ENCODE assay signal across 16 cellular contexts in the genomic region with DNA sequence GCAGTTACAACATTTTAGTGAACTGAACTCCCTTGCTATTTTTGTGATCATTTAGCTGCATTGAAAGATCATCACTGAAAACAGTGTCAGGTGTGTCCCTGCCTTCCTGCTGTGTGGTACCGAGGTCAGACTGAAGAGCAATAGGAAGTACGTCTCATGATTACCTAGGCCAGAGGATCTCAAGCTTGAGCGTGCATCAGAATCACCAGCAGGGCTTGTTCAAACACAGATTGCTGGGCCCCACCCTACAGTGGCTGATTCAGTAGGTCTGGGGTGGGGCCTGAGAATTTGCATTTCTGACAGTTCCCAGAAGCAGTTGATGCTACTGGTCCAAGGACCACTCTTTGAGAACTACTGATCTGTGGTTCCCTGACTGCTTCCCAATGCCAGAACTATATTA.
DNase-seq lines count a peak whose midpoint lies in the region; ATAC-seq and TF ChIP-seq lines count a peak whose summit lies in the region.
"Had no signal": no experiment of that assay in that cellular context is flagged by ENCODE, and none has a peak within 500 bp of the region (broad histone marks: within the 10 kb centered on the region; RNA-seq: fewer than 3 reads in every experiment).

No MANE protein-coding gene starts in this region.

- peaks cover 3 to 67% (median 5%) of the 10 kb centered on the region in 3 donors for H3K4me1 ChIP-seq in esophagus squamous epithelium
- H3K4me1 ChIP-seq: BLaER1 treated with 17β-estradiol and CSF1 and Interleukin-3, amounts not matched to agents 10 nM and 100 nM had no signal

- no peak overlapping the region for H3K4me3 ChIP-seq in epithelial cell of esophagus (ENCODE audit: low read length)
- H3K4me3 ChIP-seq in esophagus squamous epithelium: no peak overlapping the region
- H3K4me3 ChIP-seq: BLaER1 treated with 17β-estradiol and CSF1 and Interleukin-3, amounts not matched to agents 10 nM and 100 nM; GM12878 had no signal

- no peaks in the 10 kb centered on the region for H3K36me3 ChIP-seq in esophagus squamous epithelium

- 20 to 40% methylated on average over 2 to 3 of the region's 3 CpGs for WGBS in esophagus squamous epithelium, 2 donors

- POLR2A ChIA-PET in HEK293T (lab: Yijun Ruan, JAX): no interaction called here

- CTCF ChIA-PET in HEK293T (lab: Yijun Ruan, JAX): no interaction called here

- H3K27ac ChIP-seq in esophagus squamous epithelium: peak overlapping the region; percentile 47 to 79 (median 68)
- H3K27ac ChIP-seq: BLaER1 treated with 17β-estradiol and CSF1 and Interleukin-3, amounts not matched to agents 10 nM and 100 nM had no signal

- no peaks in the 10 kb centered on the region for H3K27me3 ChIP-seq in esophagus squamous epithelium
- H3K27me3 ChIP-seq: BLaER1 treated with 17β-estradiol and CSF1 and Interleukin-3, amounts not matched to agents 10 nM and 100 nM had no signal

- intact Hi-C loops in esophagus squamous epithelium (cut with DNase I): no loop called here

- no peak for TF ChIP-seq CTCF in epithelial cell of esophagus (IDR thresholded peaks at IDR 0.05; ENCODE audit: insufficient read depth, low read depth, low read length, missing control alignments)
- TF ChIP-seq CTCF in esophagus squamous epithelium (IDR thresholded peaks at IDR 0.05): peak in 1 of 6 experiments; percentile 14

- DNase-seq in NCI-H69 (lab: John Stamatoyannopoulos, UW): peak; percentile 37
- DNase-seq in epithelial cell of esophagus (ENCODE audit: low read depth): peak; percentile 87
- DNase-seq in esophagus squamous epithelium (lab: John Stamatoyannopoulos, UW): no peak
- no peak for DNase-seq in stimulated activated CD4-positive, alpha-beta T cell treated with anti-CD3 and anti-CD28 coated beads, Interleukin-4, amount 100 ng/mL, for 4 hours
- DNase-seq in HEK293T (ENCODE audit: extremely low spot score): no peak
- DNase-seq: Calu3; CD8-positive, alpha-beta T cell; DMS53; DND-41; EL; H9; IMR-90 had no signal

- no peaks in the 10 kb centered on the region for H3K9me3 ChIP-seq in esophagus squamous epithelium

- no peak for TF ChIP-seq POLR2A in esophagus squamous epithelium (IDR thresholded peaks at IDR 0.05)

- ATAC-seq in GM19397 (IDR thresholded peaks at IDR 0.05; ENCODE audit: unreplicated experiment) (no peak), HG03045 (IDR thresholded peaks at IDR 0.05; ENCODE audit: unreplicated experiment) (no peak)
- ATAC-seq: CD8-positive, alpha-beta T cell; GM12878 had no signal

TF ChIP-seq in HEK293T, 16 proteins besides CTCF, POLR2A, EP300 and RAD21:
- no peak for TF ChIP-seq LEF1 (IDR thresholded peaks at IDR 0.05; ENCODE audit: borderline replicate concordance)
- no peak for TF ChIP-seq FOXM1 (IDR thresholded peaks at IDR 0.05; ENCODE audit: borderline replicate concordance)
- no peak for TF ChIP-seq CTBP1 (IDR thresholded peaks at IDR 0.05; ENCODE audit: borderline replicate concordance)
- no peak for TF ChIP-seq L3MBTL2 (conservative IDR thresholded peaks at IDR 0.05)
- TF ChIP-seq HDGF (IDR thresholded peaks at IDR 0.05; ENCODE audit: borderline replicate concordance): no peak
- TF ChIP-seq TARDBP (IDR thresholded peaks at IDR 0.05): no peak
- no peak for TF ChIP-seq ZNF384 (IDR thresholded peaks at IDR 0.05)
- no peak for TF ChIP-seq ELF4 (IDR thresholded peaks at IDR 0.05)
- TF ChIP-seq SUZ12 (IDR thresholded peaks at IDR 0.05): no peak
- no peak for TF ChIP-seq NFRKB (IDR thresholded peaks at IDR 0.05)
- no peak for TF ChIP-seq SP1 (IDR thresholded peaks at IDR 0.05)
- TF ChIP-seq FOXA1 (IDR thresholded peaks at IDR 0.05): no peak
- TF ChIP-seq, protein P1, sequence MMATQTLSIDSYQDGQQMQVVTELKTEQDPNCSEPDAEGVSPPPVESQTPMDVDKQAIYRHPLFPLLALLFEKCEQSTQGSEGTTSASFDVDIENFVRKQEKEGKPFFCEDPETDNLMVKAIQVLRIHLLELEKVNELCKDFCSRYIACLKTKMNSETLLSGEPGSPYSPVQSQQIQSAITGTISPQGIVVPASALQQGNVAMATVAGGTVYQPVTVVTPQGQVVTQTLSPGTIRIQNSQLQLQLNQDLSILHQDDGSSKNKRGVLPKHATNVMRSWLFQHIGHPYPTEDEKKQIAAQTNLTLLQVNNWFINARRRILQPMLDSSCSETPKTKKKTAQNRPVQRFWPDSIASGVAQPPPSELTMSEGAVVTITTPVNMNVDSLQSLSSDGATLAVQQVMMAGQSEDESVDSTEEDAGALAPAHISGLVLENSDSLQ (IDR thresholded peaks at IDR 0.05): no peak
- TF ChIP-seq BHLHE40 (IDR thresholded peaks at IDR 0.05; ENCODE audit: borderline replicate concordance): no peak
- TF ChIP-seq ARNT (IDR thresholded peaks at IDR 0.05): no peak

Comparison
In these comparisons a context has a peak if more than half of its experiments do, and no peak if none do; other contexts are left out.
1. DNase-seq: peak in NCI-H69 (single experiment) and epithelial cell of esophagus (single experiment); none in esophagus squamous epithelium (single experiment), stimulated activated CD4-positive, alpha-beta T cell treated with anti-CD3 and anti-CD28 coated beads, Interleukin-4, amount 100 ng/mL, for 4 hours (0 of 2) and HEK293T (single experiment).